In the genomic region with DNA sequence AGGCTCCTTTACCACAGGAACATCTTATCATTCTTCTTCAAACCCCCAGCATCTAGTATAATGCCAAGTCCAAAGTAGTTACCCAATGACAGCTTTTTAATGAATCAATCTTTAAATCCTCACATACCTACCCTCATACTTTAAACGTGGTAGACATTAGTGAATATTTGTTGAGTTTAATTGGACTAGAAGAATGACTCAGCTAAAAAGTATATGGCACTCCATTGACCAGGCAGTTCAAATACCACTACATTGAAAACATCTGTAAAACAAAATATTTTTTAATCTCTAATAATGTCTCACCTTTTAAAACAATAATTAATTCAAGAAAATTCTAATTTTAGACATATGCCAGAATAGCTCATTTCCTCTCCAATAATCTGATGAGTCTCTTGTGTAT, we compare ENCODE assay signal across 15 cellular contexts.
A peak's percentile ranks its signal among the peaks of the same experiment; 100 is the strongest.
DNase-seq lines count a peak whose midpoint lies in the region; FAIRE-seq and TF ChIP-seq lines count a peak whose summit lies in the region.
"Had no signal": no experiment of that assay in that cellular context is flagged by ENCODE, and none has a peak within 500 bp of the region (broad histone marks: within the 10 kb centered on the region; RNA-seq: fewer than 3 reads in every experiment).

No MANE protein-coding gene starts in this region.

- CTCF ChIA-PET in SK-N-SH (lab: Yijun Ruan, JAX) = interaction anchor here (0.9 to 1.6 kb wide), 3 partner anchors 14 to 151 kb away, joined by 3 to 7 read pairs (median 6); no protein-coding TSS in a partner anchor

- no peak overlapping the region for H3K4me3 ChIP-seq in SK-N-SH (ENCODE audit: low read depth in 2 of 2, low read length in 1 of 2)
- H3K4me3 ChIP-seq: BLaER1, HAP-1 had no signal

- peaks cover 0 to 30% of the 10 kb centered on the region in 2 experiments; a peak in 2 of 4 replicates for H3K4me1 ChIP-seq in SK-N-SH (ENCODE audit: control insufficient read depth in 1 of 2, insufficient read depth in 2 of 2, low read depth in 1 of 2, low read length in 1 of 2)
- H3K4me1 ChIP-seq: BLaER1 had no signal

- no peak overlapping the region for H3K9ac ChIP-seq in SK-N-SH
- H3K9ac ChIP-seq: BLaER1 had no signal

- TF ChIP-seq EP300 in SK-N-SH (IDR thresholded peaks at IDR 0.05; ENCODE audit: borderline replicate concordance in 1 of 2, low read depth in 1 of 2, low read length in 1 of 2) = no peak

- peak; percentile 5 for FAIRE-seq in colon (lab: Jason Lieb, UNC)
- FAIRE-seq: A204.1, GM12891, GM19239 had no signal

- no peaks in the 10 kb centered on the region for H3K36me3 ChIP-seq in SK-N-SH (replicated peaks in 1 of 2; ENCODE audit: control insufficient read depth in 1 of 2, insufficient read depth in 2 of 2, low read length in 1 of 2)
- H3K36me3 ChIP-seq: BLaER1, HAP-1 had no signal

- H2AFZ ChIP-seq in SK-N-SH (ENCODE audit: low read depth) = no peak overlapping the region

- H3K9me3 ChIP-seq in SK-N-SH = no peaks in the 10 kb centered on the region
- H3K9me3 ChIP-seq: BLaER1, HAP-1 had no signal

- H3K4me2 ChIP-seq in SK-N-SH = no peak overlapping the region
- H3K4me2 ChIP-seq: BLaER1 had no signal

- H3K27ac ChIP-seq in SK-N-SH (ENCODE audit: low read depth in 2 of 2, low read length in 1 of 2) = peak overlapping the region; percentile 46 to 85; a peak in 3 of 4 replicates
- H3K27ac ChIP-seq: BLaER1 had no signal

- no peaks in the 10 kb centered on the region for H3K27me3 ChIP-seq in SK-N-SH (ENCODE audit: insufficient read depth)
- H3K27me3 ChIP-seq: BLaER1 had no signal

- H3K9me2 ChIP-seq in SK-N-SH = no peaks in the 10 kb centered on the region

- no peaks in the 10 kb centered on the region for H3F3A ChIP-seq in SK-N-SH (replicated peaks; ENCODE audit: insufficient read depth)

- WGBS in SK-N-SH (ENCODE audit: low lambda C conversion rate) = 11% methylated on average over 1 of the region's 1 CpG

- no peak for TF ChIP-seq CTCF in SK-N-SH (IDR thresholded peaks at IDR 0.05)

- no peaks in the 10 kb centered on the region for H4K20me1 ChIP-seq in SK-N-SH (ENCODE audit: insufficient read depth)
- H4K20me1 ChIP-seq: BLaER1 had no signal

- POLR2A ChIA-PET in SK-N-SH (lab: Yijun Ruan, JAX) = no interaction called here

- DNase-seq in EH (ENCODE audit: low read depth) (peak; percentile 46), SK-N-SH (no peak), SW480 (ENCODE audit: low spot score) (no peak), medulla oblongata (ENCODE audit: extremely low spot score) (no peak), GM03348 (ENCODE audit: low spot score) (no peak), HK-2 (ENCODE audit: unreplicated experiment) (no peak)
- DNase-seq: CD4-positive, alpha-beta memory T cell; DMS79 treated with DMSO at 0.1 percent for 48 hours; EL had no signal

- H3K79me2 ChIP-seq in SK-N-SH (ENCODE audit: insufficient read depth) = no peaks in the 10 kb centered on the region

- TF ChIP-seq RAD21 in SK-N-SH (IDR thresholded peaks at IDR 0.05; ENCODE audit: low read length) = no peak

TF ChIP-seq in SK-N-SH, 30 proteins besides CTCF, POLR2A, EP300 and RAD21:
- TF ChIP-seq, protein P1, sequence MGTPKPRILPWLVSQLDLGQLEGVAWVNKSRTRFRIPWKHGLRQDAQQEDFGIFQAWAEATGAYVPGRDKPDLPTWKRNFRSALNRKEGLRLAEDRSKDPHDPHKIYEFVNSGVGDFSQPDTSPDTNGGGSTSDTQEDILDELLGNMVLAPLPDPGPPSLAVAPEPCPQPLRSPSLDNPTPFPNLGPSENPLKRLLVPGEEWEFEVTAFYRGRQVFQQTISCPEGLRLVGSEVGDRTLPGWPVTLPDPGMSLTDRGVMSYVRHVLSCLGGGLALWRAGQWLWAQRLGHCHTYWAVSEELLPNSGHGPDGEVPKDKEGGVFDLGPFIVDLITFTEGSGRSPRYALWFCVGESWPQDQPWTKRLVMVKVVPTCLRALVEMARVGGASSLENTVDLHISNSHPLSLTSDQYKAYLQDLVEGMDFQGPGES (IDR thresholded peaks at IDR 0.05; ENCODE audit: low read depth, low read length) = no peak
- TF ChIP-seq MEF2A (IDR thresholded peaks at IDR 0.05; ENCODE audit: borderline replicate concordance, low read depth) (no peak), TAF1 (IDR thresholded peaks at IDR 0.05; ENCODE audit: borderline replicate concordance, low read depth, low read length) (no peak), NRF1 (IDR thresholded peaks at IDR 0.05; ENCODE audit: low read depth, low read length) (no peak)
